Comparison of ENCODE assay signal across 21 cellular contexts in genomic region chr1:45796946-45797345, GRCh38.
"Had no signal": no experiment of that assay in that cellular context is flagged by ENCODE, and none has a peak within 500 bp of the region (broad histone marks: within the 10 kb centered on the region; RNA-seq: fewer than 3 reads in every experiment).

No MANE protein-coding gene starts in this region.

- H3K36me3 ChIP-seq: lower lobe of right lung, thoracic aorta, upper lobe of left lung had no signal

- H3K27me3 ChIP-seq: hepatocyte, upper lobe of left lung had no signal

- H3K4me2 ChIP-seq: hepatocyte had no signal

- H3K36me3 Mint-ChIP-seq: activated naive CD8-positive, alpha-beta T cell treated with anti-CD3 and anti-CD28 coated beads, Interleukin-2, amount 10 ng/mL, durations not matched to agents 7 days and 5 days; immature natural killer cell; naive thymus-derived CD4-positive, alpha-beta T cell; T-cell; WTC11 had no signal

- H3K4me3 ChIP-seq: hepatocyte, lower lobe of right lung, thoracic aorta, upper lobe of left lung had no signal

- H3K79me2 ChIP-seq: hepatocyte had no signal

- H3K27ac ChIP-seq: hepatocyte, lower lobe of right lung, thoracic aorta, upper lobe of left lung had no signal

- H3K4me1 ChIP-seq: upper lobe of left lung had no signal

- DNase-seq: activated CD4-positive, alpha-beta T cell treated with anti-CD3 and anti-CD28 coated beads, Interleukin-2, amount 50 U/mL, for 4 hours; activated CD8-positive, alpha-beta memory T cell treated with anti-CD3 and anti-CD28 coated beads, Interleukin-2, amount 50 U/mL, for 48 hours; activated naive CD4-positive, alpha-beta T cell treated with Interleukin-2 at 50 U/mL for 16 hours; activated naive CD8-positive, alpha-beta T cell treated with anti-CD3 and anti-CD28 coated beads, Interleukin-2, amount 10 ng/mL, durations not matched to agents 7 days and 5 days; activated T-cell treated with anti-CD3 and anti-CD28 coated beads, Interleukin-2, amount 50 U/mL, for 4 hours; amniotic stem cell; effector CD4-positive, alpha-beta T cell; glutamatergic neuron; immature natural killer cell; lower lobe of right lung; naive thymus-derived CD4-positive, alpha-beta T cell; retina; stimulated activated CD4-positive, alpha-beta T cell treated with anti-CD3 and anti-CD28 coated beads, Interleukin-4, amount 100 ng/mL, for 24 hours; stimulated activated naive CD4-positive, alpha-beta T cell treated with Interleukin-2 at 50 U/mL for 16 hours; T-cell; upper lobe of left lung had no signal

- ATAC-seq: activated T-cell treated with anti-CD3 and anti-CD28 coated beads, Interleukin-2, amount 50 U/mL, for 4 hours; left lobe of liver; lower lobe of right lung; naive thymus-derived CD4-positive, alpha-beta T cell; T-cell; WTC11 had no signal

- H3K27ac Mint-ChIP-seq: activated naive CD8-positive, alpha-beta T cell treated with anti-CD3 and anti-CD28 coated beads, Interleukin-2, amount 10 ng/mL, durations not matched to agents 7 days and 5 days; immature natural killer cell; naive thymus-derived CD4-positive, alpha-beta T cell; T-cell had no signal

- H3K9me3 ChIP-seq: lower lobe of right lung, thoracic aorta, upper lobe of left lung had no signal

- H3K9me3 Mint-ChIP-seq: activated naive CD8-positive, alpha-beta T cell treated with anti-CD3 and anti-CD28 coated beads, Interleukin-2, amount 10 ng/mL, durations not matched to agents 7 days and 5 days; activated T-cell treated with anti-CD3 and anti-CD28 coated beads, Interleukin-2, amount 50 U/mL, for 4 hours; immature natural killer cell; naive thymus-derived CD4-positive, alpha-beta T cell; neural crest cell; T-cell; WTC11 had no signal
